ENCODE assay signal across 1 cellular context in the genomic region with DNA sequence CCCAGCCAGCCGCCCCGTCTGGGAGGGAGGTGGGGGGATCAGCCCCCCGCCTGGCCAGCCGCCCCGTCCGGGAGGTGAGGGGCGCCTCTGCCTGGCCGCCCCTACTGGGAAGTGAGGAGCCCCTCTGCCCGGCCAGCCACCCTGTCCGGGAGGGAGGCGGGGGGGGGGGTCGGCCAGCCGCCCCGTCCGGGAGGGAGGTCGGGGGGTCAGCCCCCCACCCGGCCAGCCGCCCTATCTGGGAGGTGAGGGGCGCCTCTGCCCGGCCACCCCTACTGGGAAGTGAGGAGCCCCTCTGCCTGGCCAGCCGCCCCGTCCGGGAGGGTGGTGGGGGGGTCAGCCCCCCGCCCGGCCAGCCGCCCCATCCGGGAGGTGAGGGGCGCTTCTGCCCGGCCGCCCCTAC.
DNase-seq lines count a peak whose midpoint lies in the region; FAIRE-seq and TF ChIP-seq lines count a peak whose summit lies in the region.
"Not testable (repeated sequence)": the region's sequence is repeated elsewhere in the genome, so short reads cannot be mapped to it uniquely, and the experiment has no call there.

No MANE protein-coding gene starts in this region.

- intact Hi-C loops in kidney (cut with DNase I), result not testable (repeated sequence)

- not testable (repeated sequence) for TF ChIP-seq CTCF in kidney (IDR thresholded peaks at IDR 0.05; ENCODE audit: borderline replicate concordance, extremely low read depth, insufficient read depth)

- H3K4me3 ChIP-seq in kidney (ENCODE audit: low read length in 2 of 2), result not testable (repeated sequence)

- not testable (repeated sequence) for H3K27ac ChIP-seq in kidney (ENCODE audit: low read depth in 2 of 2, low read length in 2 of 2)

- not testable (repeated sequence) for H3K4me1 ChIP-seq in kidney (ENCODE audit: control insufficient read depth in 1 of 2, insufficient read depth in 1 of 2, low read depth in 1 of 2, low read length in 2 of 2)

- H3K9ac ChIP-seq in kidney (ENCODE audit: low read length in 2 of 2), result not testable (repeated sequence)

- FAIRE-seq in kidney (lab: Jason Lieb, UNC), result not testable (repeated sequence)

- not testable (repeated sequence) for H3K9me3 ChIP-seq in kidney (ENCODE audit: control insufficient read depth in 1 of 2, low read length in 2 of 2)

- peak; percentile 52 for DNase-seq in kidney

- not testable (repeated sequence) for H3K36me3 ChIP-seq in kidney (ENCODE audit: control insufficient read depth in 1 of 2, insufficient read depth in 2 of 2, low read length in 2 of 2)
